7 cellular contexts compared by ENCODE assay signal in genomic region chr11:31369348-31370329, GRCh38.
DNase-seq lines count a peak whose midpoint lies in the region; ATAC-seq and TF ChIP-seq lines count a peak whose summit lies in the region.

TSS of gene DCDC1 (minus strand) at chr11:31369739. CDS start at chr11:31328280, 41,459 bp downstream.
TSS of gene DNAJC24 (plus strand) at chr11:31369860. CDS start at chr11:31370749, 889 bp downstream.

- no peak for TF ChIP-seq CTCF in astrocyte of the spinal cord (IDR thresholded peaks at IDR 0.05; ENCODE audit: low read depth, low read length)

- ATAC-seq in GM18511 (IDR thresholded peaks at IDR 0.05; ENCODE audit: unreplicated experiment): peak; percentile 97
- peak; percentile 99 for ATAC-seq in HG03025 (IDR thresholded peaks at IDR 0.05; ENCODE audit: low FRiP score, unreplicated experiment)

- peak within 1 kb of the TSS; percentile 90 for H3K4me3 ChIP-seq in astrocyte of the spinal cord (ENCODE audit: low read depth, low read length)

- in situ Hi-C loops in astrocyte of the spinal cord (cut with HindIII; ENCODE audit: low sequenced_read_pairs): no loop called here

- DNase-seq in NCI-H2029 treated with DMSO at 0.1 percent for 48 hours (lab: John Stamatoyannopoulos, UW) (peak; percentile 67), T1000 (lab: John Stamatoyannopoulos, UW) (peak; percentile 84), astrocyte of the spinal cord (ENCODE audit: low read depth, low spot score) (peak; percentile 93), hypothalamus (lab: John Stamatoyannopoulos, UW) (peak; percentile 18 to 93 (median 84)), retina (peak; percentile 98)

Comparison
In these comparisons a context has a peak if more than half of its experiments do, and no peak if none do; other contexts are left out.
1. Peak in every context shown above with its lines: DNase-seq, ATAC-seq and H3K4me3 ChIP-seq.